Comparison of ENCODE assay signal across 8 cellular contexts in the genomic region with DNA sequence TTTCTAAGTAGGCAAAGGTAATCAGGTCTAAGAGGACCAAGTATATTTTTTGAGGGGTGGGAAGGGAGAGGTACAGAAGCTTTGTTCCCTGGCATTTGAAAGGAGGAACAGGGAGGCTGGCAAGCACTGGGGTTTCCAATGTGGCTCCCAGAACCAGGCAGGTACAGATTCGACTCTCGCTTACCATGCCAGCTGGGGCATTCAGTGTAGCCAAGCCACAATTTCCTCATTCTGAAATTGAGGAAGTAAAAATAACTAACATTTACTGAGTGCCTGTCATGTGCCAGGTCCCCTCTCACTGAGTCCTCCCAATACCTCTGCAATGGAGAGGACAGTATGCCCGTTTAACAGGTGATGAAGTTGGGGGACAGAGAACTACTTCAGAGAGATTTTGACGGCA. TPM values are rescaled to one million over a fixed set of nuclear protein-coding genes. Genes with fewer than 3 reads are reported as not detected.
A peak's percentile ranks its signal among the peaks of the same experiment; 100 is the strongest.
DNase-seq lines count a peak whose midpoint lies in the region; ATAC-seq and TF ChIP-seq lines count a peak whose summit lies in the region.

No MANE protein-coding gene starts in this region.

- no peak for TF ChIP-seq CTCF in dorsolateral prefrontal cortex (IDR thresholded peaks at IDR 0.05 in 54 of 56, conservative IDR thresholded peaks at IDR 0.05 in 2 of 56; ENCODE audit: low read depth in 1 of 56, partially characterized antibody in 56 of 56)

- no peaks in the 10 kb centered on the region for H3K27me3 ChIP-seq in BLaER1 treated with 17β-estradiol and CSF1 and Interleukin-3, amounts not matched to agents 10 nM and 100 nM
- H3K27me3 ChIP-seq in dorsolateral prefrontal cortex, result peaks cover 0 to 17% (median 0%) of the 10 kb centered on the region in 45 donors
- no peaks in the 10 kb centered on the region for H3K27me3 ChIP-seq in effector memory CD4-positive, alpha-beta T cell (replicated peaks; ENCODE audit: control insufficient read depth, insufficient read depth, low read length, poor library complexity, severe bottlenecking)

- intact Hi-C loops in dorsolateral prefrontal cortex (cut with DNase I), result no loop called here

- H3K4me1 ChIP-seq in BLaER1 treated with 17β-estradiol and CSF1 and Interleukin-3, amounts not matched to agents 10 nM and 100 nM, result peaks cover 13 to 33% (median 16%) of the 10 kb centered on the region in 10 experiments
- H3K4me1 ChIP-seq in effector memory CD4-positive, alpha-beta T cell (ENCODE audit: control insufficient read depth, insufficient read depth, low read length, poor library complexity, severe bottlenecking), result no peaks in the 10 kb centered on the region

- H4K20me1 ChIP-seq in BLaER1 treated with 17β-estradiol and CSF1 and Interleukin-3, amounts not matched to agents 10 nM and 100 nM, result no peaks in the 10 kb centered on the region

- peak overlapping the region in 9 of 11 experiments; percentile 21 to 69 (median 55); a peak in 17 of 22 replicates for H3K27ac ChIP-seq in BLaER1 treated with 17β-estradiol and CSF1 and Interleukin-3, amounts not matched to agents 10 nM and 100 nM
- no peak overlapping the region for H3K27ac ChIP-seq in dorsolateral prefrontal cortex
- H3K27ac ChIP-seq in effector memory CD4-positive, alpha-beta T cell (ENCODE audit: insufficient read depth, low read length, poor library complexity, severe bottlenecking), result no peak overlapping the region

- H3K9ac ChIP-seq in BLaER1 treated with 17β-estradiol and CSF1 and Interleukin-3, amounts not matched to agents 10 nM and 100 nM, result no peak overlapping the region

- peak; percentile 78 for ATAC-seq in GM19463 (IDR thresholded peaks at IDR 0.05; ENCODE audit: unreplicated experiment)
- peak; percentile 74 for ATAC-seq in HG03139 (IDR thresholded peaks at IDR 0.05; ENCODE audit: unreplicated experiment)

- no peaks in the 10 kb centered on the region; a peak in 1 of 22 replicates for H3K9me3 ChIP-seq in BLaER1 treated with 17β-estradiol and CSF1 and Interleukin-3, amounts not matched to agents 10 nM and 100 nM (replicated peaks in 1 of 11)
- H3K9me3 ChIP-seq in effector memory CD4-positive, alpha-beta T cell (ENCODE audit: control insufficient read depth, low read length), result no peaks in the 10 kb centered on the region

- H3K36me3 ChIP-seq in BLaER1 treated with 17β-estradiol and CSF1 and Interleukin-3, amounts not matched to agents 10 nM and 100 nM, result no peaks in the 10 kb centered on the region
- H3K36me3 ChIP-seq in effector memory CD4-positive, alpha-beta T cell (ENCODE audit: control insufficient read depth, insufficient read depth, low read length), result no peaks in the 10 kb centered on the region

- H3K4me2 ChIP-seq in BLaER1 treated with 17β-estradiol and CSF1 and Interleukin-3, amounts not matched to agents 10 nM and 100 nM, result peak overlapping the region; percentile 42 to 77 (median 51)

- DNase-seq in SIG-M5 treated with dmso at 0.1 percent for 504 hours (lab: John Stamatoyannopoulos, UW; ENCODE audit: unreplicated experiment) (peak; percentile 50), dorsolateral prefrontal cortex (no peak), SK-N-DZ (ENCODE audit: low spot score) (no peak)
- DNase-seq in effector memory CD4-positive, alpha-beta T cell, result no peak
- no peak for DNase-seq in activated effector memory CD4-positive, alpha-beta T cell treated with Interleukin-2 at 50 U/mL for 16 hours

- H3K4me3 ChIP-seq in BLaER1 treated with 17β-estradiol and CSF1 and Interleukin-3, amounts not matched to agents 10 nM and 100 nM, result no peak overlapping the region
- no peak overlapping the region for H3K4me3 ChIP-seq in dorsolateral prefrontal cortex
- no peak overlapping the region for H3K4me3 ChIP-seq in effector memory CD4-positive, alpha-beta T cell (ENCODE audit: insufficient read depth, low read depth, low read length, poor library complexity, severe bottlenecking)

RNA-seq across cellular contexts. Expression of a gene that starts 45.9 kb away (rescaled TPM):
- total RNA-seq in dorsolateral prefrontal cortex, result 10 to 100 TPM; 12.0 to 27.8 (median 19.9) TPM
- 26.8 and 33.9 TPM in 2 replicates for polyA plus RNA-seq in SK-N-DZ (2014; cell fraction: cytosol; rRNA removed)
- 24.8 and 27.2 TPM in 2 replicates for polyA plus RNA-seq in SK-N-DZ (2014; cell fraction: nucleus; rRNA removed)

Comparison
In these comparisons a context has a peak if more than half of its experiments do, and no peak if none do; other contexts are left out.
1. H3K27ac ChIP-seq: peak in BLaER1 treated with 17β-estradiol and CSF1 and Interleukin-3, amounts not matched to agents 10 nM and 100 nM (9 of 11); none in dorsolateral prefrontal cortex (0 of 59) and effector memory CD4-positive, alpha-beta T cell (single experiment).